ENCODE assay signal across 8 cellular contexts in the genomic region with DNA sequence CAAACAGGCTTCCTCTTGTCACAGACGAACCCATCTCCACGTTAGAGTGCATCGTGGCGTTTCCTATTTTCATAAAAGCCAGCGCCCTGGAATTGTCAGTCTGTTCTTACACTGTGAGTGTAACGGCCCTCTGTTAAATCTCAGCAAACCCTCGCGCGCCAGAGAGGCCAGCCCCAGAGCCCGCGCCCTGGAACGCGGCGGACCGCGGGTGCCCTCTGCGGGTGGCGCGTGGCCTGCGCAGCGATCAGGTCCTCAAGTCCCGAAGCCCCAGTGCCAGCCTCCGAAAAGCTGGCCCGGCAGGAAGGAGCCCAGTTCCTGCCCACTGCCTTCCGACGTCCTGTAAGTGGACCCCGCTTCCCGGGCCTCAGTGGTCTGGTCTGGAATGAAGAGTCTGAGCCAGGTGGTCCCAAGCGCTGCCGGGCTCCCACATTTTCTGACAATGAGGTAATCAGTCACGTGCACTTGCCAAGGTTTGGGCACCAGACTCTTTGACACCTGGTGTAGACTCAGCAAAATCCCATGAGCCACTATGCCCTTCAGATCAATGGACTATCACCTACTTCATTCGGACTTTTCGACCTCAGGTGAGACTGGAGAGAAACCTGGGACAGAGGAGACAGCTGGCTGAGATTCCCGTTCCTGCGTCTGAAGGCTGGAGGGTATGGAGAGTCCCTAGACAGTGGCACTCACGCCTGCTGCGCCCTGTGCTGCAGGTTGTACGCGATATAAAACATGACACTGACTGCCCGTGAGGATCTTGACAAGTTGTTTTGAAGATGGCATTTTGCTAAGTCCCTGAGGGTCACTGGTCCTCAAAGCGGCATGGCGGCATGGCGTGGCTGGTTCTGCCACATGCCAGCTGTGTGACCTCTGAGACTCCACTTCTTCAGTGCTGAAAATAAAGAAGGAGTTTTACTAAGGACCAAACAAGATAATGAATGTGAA.
DNase-seq lines count a peak whose midpoint lies in the region; ATAC-seq and TF ChIP-seq lines count a peak whose summit lies in the region.

No MANE protein-coding gene starts in this region.

- H3K9me3 ChIP-seq in right lobe of liver = no peaks in the 10 kb centered on the region

- H3K79me2 ChIP-seq in ACC112 (ENCODE audit: control insufficient read depth, insufficient read depth, low read length, unreplicated experiment) = no peaks in the 10 kb centered on the region

- no peak for TF ChIP-seq POLR2A in right lobe of liver (IDR thresholded peaks at IDR 0.05)

- peak; percentile 74 to 92 (median 86) for TF ChIP-seq CTCF in right lobe of liver (IDR thresholded peaks at IDR 0.05)

- peak; percentile 90 for ATAC-seq in GM18511 (IDR thresholded peaks at IDR 0.05; ENCODE audit: unreplicated experiment)
- ATAC-seq in HG03045 (IDR thresholded peaks at IDR 0.05; ENCODE audit: unreplicated experiment) = peak; percentile 88
- peak; percentile 91 to 94 (median 93) for ATAC-seq in right lobe of liver

- peak overlapping the region; percentile 58 for H3K27ac Mint-ChIP-seq in activated CD4-positive, alpha-beta T cell treated with anti-CD3 and anti-CD28 coated beads, Interleukin-2, amount 10 ng/mL, durations not matched to agents 24 days and 14 days
- H3K27ac Mint-ChIP-seq in dendritic cell treated with granulocyte-macrophage colony-stimulating factor and Interleukin-4, amounts not matched to agents 40 ng/mL and 50 ng/mL, for 4 days = no peak overlapping the region

- DNase-seq in NCI-H2227 (lab: John Stamatoyannopoulos, UW; ENCODE audit: unreplicated experiment) = peak; percentile 78
- DNase-seq in activated CD4-positive, alpha-beta T cell treated with anti-CD3 and anti-CD28 coated beads, Interleukin-2, amount 10 ng/mL, durations not matched to agents 24 days and 14 days = peak; percentile 92
- peak; percentile 80 to 87 (median 87) for DNase-seq in right lobe of liver
- DNase-seq in stimulated activated CD4-positive, alpha-beta T cell treated with anti-CD3 and anti-CD28 coated beads, Interleukin-4, amount 100 ng/mL, for 24 hours = peak; percentile 72

- 0 out of 2 replicates have a peak, but pooled peaks cover 4% of the 10 kb centered on the region for H3K27me3 ChIP-seq in ACC112 (ENCODE audit: insufficient read depth, low read length)
- no peaks in the 10 kb centered on the region for H3K27me3 ChIP-seq in right lobe of liver

- peak overlapping the region; percentile 90 for H3K4me3 Mint-ChIP-seq in activated CD4-positive, alpha-beta T cell treated with anti-CD3 and anti-CD28 coated beads, Interleukin-2, amount 10 ng/mL, durations not matched to agents 24 days and 14 days
- H3K4me3 Mint-ChIP-seq in dendritic cell treated with granulocyte-macrophage colony-stimulating factor and Interleukin-4, amounts not matched to agents 40 ng/mL and 50 ng/mL, for 4 days = peak overlapping the region; percentile 71

- intact Hi-C loops in activated CD4-positive, alpha-beta T cell treated with anti-CD3 and anti-CD28 coated beads, Interleukin-2, amount 10 ng/mL, durations not matched to agents 24 days and 14 days (cut with micrococcal nuclease) = loop anchor here (1.0 to 10.0 kb wide), 5 partner anchors 160 to 481 kb away; no protein-coding TSS in a partner anchor
- intact Hi-C loops in dendritic cell treated with granulocyte-macrophage colony-stimulating factor and Interleukin-4, amounts not matched to agents 40 ng/mL and 50 ng/mL, for 4 days (cut with micrococcal nuclease) = no loop called here
- intact Hi-C loops in right lobe of liver (cut with DNase I) = no loop called here

- no peaks in the 10 kb centered on the region for H3K4me1 ChIP-seq in ACC112 (ENCODE audit: control insufficient read depth, insufficient read depth, low read length, unreplicated experiment)
- peaks cover 0 to 10% (median 3%) of the 10 kb centered on the region in 4 donors for H3K4me1 ChIP-seq in right lobe of liver

- H3K4me1 Mint-ChIP-seq in activated CD4-positive, alpha-beta T cell treated with anti-CD3 and anti-CD28 coated beads, Interleukin-2, amount 10 ng/mL, durations not matched to agents 24 days and 14 days = peaks cover 8% of the 10 kb centered on the region
- H3K4me1 Mint-ChIP-seq in dendritic cell treated with granulocyte-macrophage colony-stimulating factor and Interleukin-4, amounts not matched to agents 40 ng/mL and 50 ng/mL, for 4 days (ENCODE audit: low read depth) = peaks cover 12% of the 10 kb centered on the region

- no peaks in the 10 kb centered on the region for H3K36me3 ChIP-seq in ACC112 (ENCODE audit: insufficient read depth, low read length)
- no peaks in the 10 kb centered on the region for H3K36me3 ChIP-seq in right lobe of liver

- H3K27ac ChIP-seq in ACC112 (ENCODE audit: low read depth, low read length) = peak overlapping the region; percentile 44; the same call in 1 of the 2 replicates
- H3K27ac ChIP-seq in right lobe of liver = peak overlapping the region in 2 of 3 donors; percentile 0 to 44

- WGBS in right lobe of liver (ENCODE audit: insufficient coverage, low coverage, low lambda C conversion rate, missing lambda C conversion rate) = 29% methylated on average over 18 of the region's 43 CpGs

- peaks cover 47% of the 10 kb centered on the region for H3K27me3 Mint-ChIP-seq in activated CD4-positive, alpha-beta T cell treated with anti-CD3 and anti-CD28 coated beads, Interleukin-2, amount 10 ng/mL, durations not matched to agents 24 days and 14 days
- peaks cover 53% of the 10 kb centered on the region for H3K27me3 Mint-ChIP-seq in dendritic cell treated with granulocyte-macrophage colony-stimulating factor and Interleukin-4, amounts not matched to agents 40 ng/mL and 50 ng/mL, for 4 days

- H3K4me3 ChIP-seq in ACC112 (ENCODE audit: low read depth, low read length) (peak overlapping the region; percentile 84), right lobe of liver (peak overlapping the region; percentile 68 to 71 (median 68))

- peak overlapping the region; percentile 100 for H2AFZ ChIP-seq in ACC112 (ENCODE audit: low read length, unreplicated experiment)

- H3K9me3 Mint-ChIP-seq in activated CD4-positive, alpha-beta T cell treated with anti-CD3 and anti-CD28 coated beads, Interleukin-2, amount 10 ng/mL, durations not matched to agents 24 days and 14 days = no peaks in the 10 kb centered on the region
- H3K9me3 Mint-ChIP-seq in dendritic cell treated with granulocyte-macrophage colony-stimulating factor and Interleukin-4, amounts not matched to agents 40 ng/mL and 50 ng/mL, for 4 days = no peaks in the 10 kb centered on the region

- no peaks in the 10 kb centered on the region for H3K36me3 Mint-ChIP-seq in activated CD4-positive, alpha-beta T cell treated with anti-CD3 and anti-CD28 coated beads, Interleukin-2, amount 10 ng/mL, durations not matched to agents 24 days and 14 days (ENCODE audit: low read depth)
- H3K36me3 Mint-ChIP-seq in dendritic cell treated with granulocyte-macrophage colony-stimulating factor and Interleukin-4, amounts not matched to agents 40 ng/mL and 50 ng/mL, for 4 days (ENCODE audit: low read depth) = no peaks in the 10 kb centered on the region

Comparison
In these comparisons a context has a peak if more than half of its experiments do, and no peak if none do; other contexts are left out.
1. Peak in every context shown above with its lines: DNase-seq, ATAC-seq, H3K4me3 ChIP-seq and H3K27ac ChIP-seq.